Comparison of ENCODE assay signal across 1 cellular context in genomic region chr2:20533993-20534591, GRCh38.
TF ChIP-seq lines count a peak whose summit lies in the region.

No MANE protein-coding gene starts in this region.

TF ChIP-seq in HepG2, 621 proteins besides CTCF, POLR2A, EP300 and RAD21 (continued from another document):
- TF ChIP-seq ARID4A (CRISPR knock-in tag; IDR thresholded peaks at IDR 0.05; ENCODE audit: borderline replicate concordance) (peak; percentile 16; the same call in 1 of the 2 replicates), GABPB1 (CRISPR knock-in tag; IDR thresholded peaks at IDR 0.05) (no peak), ZNF841 (CRISPR knock-in tag; IDR thresholded peaks at IDR 0.05; ENCODE audit: borderline replicate concordance) (no peak), ZFP91 (CRISPR knock-in tag; IDR thresholded peaks at IDR 0.05; ENCODE audit: borderline replicate concordance) (0 out of 2 replicates have a peak, but pooled peaks have one; percentile 15), ZNF225 (CRISPR knock-in tag; IDR thresholded peaks at IDR 0.05) (0 out of 2 replicates have a peak, but pooled peaks have one; percentile 52), SATB2 (CRISPR knock-in tag; IDR thresholded peaks at IDR 0.05) (no peak), RCOR2 (CRISPR knock-in tag; IDR thresholded peaks at IDR 0.05) (no peak), ZBTB43 (CRISPR knock-in tag; conservative IDR thresholded peaks at IDR 0.05) (no peak), ZMYM3 (CRISPR knock-in tag; IDR thresholded peaks at IDR 0.05) (peak; percentile 46)
